ENCODE assay signal across 8 cellular contexts in genomic region chr11:20363149-20363499, GRCh38. TPM values are rescaled to one million over a fixed set of nuclear protein-coding genes. Genes with fewer than 3 reads are reported as not detected.
DNase-seq lines count a peak whose midpoint lies in the region; ATAC-seq, FAIRE-seq and TF ChIP-seq lines count a peak whose summit lies in the region.

No MANE protein-coding gene starts in this region.

- H4K5ac ChIP-seq in H9 (ENCODE audit: insufficient read length, low read depth, low read length) = no peak overlapping the region

- H3K4me1 ChIP-seq in H9 (ENCODE audit: insufficient read depth, low read length) (peaks cover 2% of the 10 kb centered on the region; the same call in 1 of the 2 replicates), K562 (replicated peaks in 1 of 2; ENCODE audit: control insufficient read depth in 2 of 2, insufficient read depth in 2 of 2, low read length in 2 of 2) (peaks cover 15 to 52% of the 10 kb centered on the region in 2 experiments), muscle layer of colon (ENCODE audit: insufficient read depth, low read length) (peaks cover 13% of the 10 kb centered on the region)

- H3K23ac ChIP-seq in H9 (ENCODE audit: insufficient read length, low read depth, low read length) = no peak overlapping the region

- TF ChIP-seq EP300 in K562 (IDR thresholded peaks at IDR 0.05; ENCODE audit: low read length) = no peak

- H3K36me3 ChIP-seq in K562 (ENCODE audit: control insufficient read depth, insufficient read depth, low read length) = peaks cover 4% of the 10 kb centered on the region; the same call in 2 of the 3 replicates
- H3K36me3 ChIP-seq in muscle layer of colon (ENCODE audit: insufficient read depth, low read length) = no peaks in the 10 kb centered on the region

- peaks cover 7% of the 10 kb centered on the region for H3K23me2 ChIP-seq in H9 (ENCODE audit: insufficient read length, low read depth, low read length, poor library complexity, severe bottlenecking)

- no peak overlapping the region for H3K56ac ChIP-seq in H9 (ENCODE audit: insufficient read length, low read depth, low read length)

- H3K36me3 Mint-ChIP-seq in H9 (ENCODE audit: insufficient read depth in 1 of 3, low read depth in 3 of 3) = peaks cover 0 to 4% (median 1%) of the 10 kb centered on the region in 3 experiments; a peak in 2 of 7 replicates

- no CpG with 5 or more reads among the region's 2 CpGs for WGBS in H9 (ENCODE audit: extremely low coverage, insufficient read length, low lambda C conversion rate)
- 51% methylated on average over 2 of the region's 2 CpGs for WGBS in K562 (ENCODE audit: insufficient coverage, low coverage, missing lambda C conversion rate)

- no peak overlapping the region for H2BK20ac ChIP-seq in H9 (ENCODE audit: low read depth, low read length, poor library complexity, severe bottlenecking)

- peak overlapping the region; percentile 65 to 80 for H3K4me3 Mint-ChIP-seq in H9

- no peak overlapping the region; a peak in 1 of 7 replicates for H3K27ac Mint-ChIP-seq in H9

- no peak overlapping the region for H2BK5ac ChIP-seq in H9 (ENCODE audit: insufficient read length, low read length)

- no peak overlapping the region for H3K14ac ChIP-seq in H9 (ENCODE audit: insufficient read depth, low read length)

- no TSS peak for BruUV-seq in K562 (replicated peaks; lab: Mats Ljungman, UMichigan)

- intact Hi-C loops in K562 (cut with micrococcal nuclease) = no loop called here

- FAIRE-seq in K562 (lab: Jason Lieb, UNC) = peak; percentile 52

- TF ChIP-seq CTCF in AG10803 (conservative IDR thresholded peaks at IDR 0.05; ENCODE audit: low read length) = no peak
- no peak for TF ChIP-seq CTCF in H9 (conservative IDR thresholded peaks at IDR 0.05)
- no peak for TF ChIP-seq CTCF in K562 (IDR thresholded peaks at IDR 0.05 in 2 of 3, conservative IDR thresholded peaks at IDR 0.05 in 1 of 3; ENCODE audit: insufficient read depth in 2 of 3, low read depth in 1 of 3, low read length in 3 of 3)
- no peak for TF ChIP-seq CTCF in GM10266 (IDR thresholded peaks at IDR 0.05; ENCODE audit: control insufficient read depth, insufficient read depth, low read depth, missing control alignments)

- no peak overlapping the region for H2BK15ac ChIP-seq in H9 (ENCODE audit: low read depth, low read length)

- ATAC-seq in K562 = no peak
- ATAC-seq in GM19455 (IDR thresholded peaks at IDR 0.05; ENCODE audit: unreplicated experiment) = no peak

- no peak for TF ChIP-seq POLR2A in K562 (conservative IDR thresholded peaks at IDR 0.05)

- peaks cover 9% of the 10 kb centered on the region; the same call in 1 of the 2 replicates for H3K27me3 ChIP-seq in H9 (ENCODE audit: insufficient read depth, low read length)
- no peaks in the 10 kb centered on the region for H3K27me3 ChIP-seq in K562 (ENCODE audit: control insufficient read depth in 2 of 2, insufficient read depth in 2 of 2, low read length in 2 of 2)
- no peaks in the 10 kb centered on the region for H3K27me3 ChIP-seq in muscle layer of colon (ENCODE audit: control insufficient read depth in 1 of 2, insufficient read depth in 2 of 2, low read length in 2 of 2)

- in situ Hi-C loops in K562 (cut with MboI) = no loop called here

- H3K4me1 Mint-ChIP-seq in H9 = peaks cover 21 to 23% of the 10 kb centered on the region in 2 experiments

- H3K4me3 ChIP-seq in AG10803 (ENCODE audit: low read length) (peak overlapping the region; percentile 70), K562 (no peak overlapping the region; the same call in 1 of the 2 replicates), muscle layer of colon (ENCODE audit: low read depth in 1 of 2, low read length in 2 of 2) (peak overlapping the region; percentile 68 to 84)

- H3K9me3 Mint-ChIP-seq in H9 = peaks cover 0 to 2% of the 10 kb centered on the region in 2 experiments; a peak in 1 of 5 replicates

- H3K9me3 ChIP-seq in H9 (ENCODE audit: control insufficient read depth, low read depth, low read length) (no peaks in the 10 kb centered on the region), K562 (replicated peaks; ENCODE audit: control insufficient read depth, insufficient read depth, low read depth, low read length) (no peaks in the 10 kb centered on the region), muscle layer of colon (ENCODE audit: low read length) (no peaks in the 10 kb centered on the region)

- CTCF ChIA-PET in K562 (lab: Yijun Ruan, JAX; ENCODE audit: low intra/inter-chr PET ratio) = no interaction called here

- H3K9ac ChIP-seq in H9 (ENCODE audit: extremely low read depth, insufficient read length, low read length) = no peak overlapping the region
- H3K9ac ChIP-seq in K562 (ENCODE audit: insufficient read depth in 1 of 2, low read depth in 2 of 2, low read length in 2 of 2) = peak overlapping the region; percentile 90 to 91; a peak in 3 of 4 replicates
- no peak overlapping the region for H3K9ac ChIP-seq in muscle layer of colon (ENCODE audit: low read length)

- no peak overlapping the region for H4K8ac ChIP-seq in H9 (replicated peaks; ENCODE audit: insufficient read length, low read depth, low read length)

- no peak overlapping the region for H3K18ac ChIP-seq in H9 (ENCODE audit: insufficient read length, low read depth, low read length)

- no peak for TF ChIP-seq RAD21 in K562 (CRISPR knock-in tag; conservative IDR thresholded peaks at IDR 0.05 in 1 of 2, IDR thresholded peaks at IDR 0.05 in 1 of 2)

- H3K4ac ChIP-seq in H9 (ENCODE audit: low read depth, low read length) = no peak overlapping the region

- no peak overlapping the region for H2BK120ac ChIP-seq in H9 (ENCODE audit: low read depth, low read length, poor library complexity, severe bottlenecking)

- H4K91ac ChIP-seq in H9 (ENCODE audit: insufficient read length, low read depth, low read length) = no peak overlapping the region

- peak overlapping the region; percentile 35 for H2AFZ ChIP-seq in H9 (ENCODE audit: low read length)
- peak overlapping the region; percentile 87 for H2AFZ ChIP-seq in K562 (ENCODE audit: low read depth, low read length)

- H3K4me2 ChIP-seq in H9 (ENCODE audit: insufficient read depth, insufficient read length, low read length) = peak overlapping the region; percentile 53
- peak overlapping the region; percentile 83 for H3K4me2 ChIP-seq in K562 (ENCODE audit: insufficient read depth, low read length)

- no peaks in the 10 kb centered on the region for H4K20me1 ChIP-seq in H9 (ENCODE audit: control insufficient read depth, insufficient read depth, insufficient read length)
- no peaks in the 10 kb centered on the region for H4K20me1 ChIP-seq in K562 (replicated peaks; ENCODE audit: control insufficient read depth, insufficient read depth, low read length)

- H3K27ac ChIP-seq in H9 (ENCODE audit: insufficient read length, low read depth, low read length) = no peak overlapping the region
- H3K27ac ChIP-seq in K562 (ENCODE audit: extremely low read depth, low read depth, low read length) = peak overlapping the region; percentile 91
- H3K27ac ChIP-seq in muscle layer of colon (ENCODE audit: low read depth, low read length) = no peak overlapping the region

- no peak for DNase-seq in AG10803 (ENCODE audit: low read depth)
- DNase-seq in H9 = no peak
- no peak for DNase-seq in K562 (ENCODE audit: extremely low read depth in 1 of 4, low spot score in 3 of 4)
- no peak for DNase-seq in HuH-7.5 (ENCODE audit: low spot score)
- DNase-seq in GM10266 (ENCODE audit: extremely low spot score) = no peak
- DNase-seq in activated CD4-positive, alpha-beta T cell treated with anti-CD3 and anti-CD28 coated beads for 48 hours = no peak

- H3K79me2 ChIP-seq in H9 (ENCODE audit: insufficient read depth, low read length) (no peaks in the 10 kb centered on the region), K562 (ENCODE audit: control insufficient read depth, insufficient read depth, low read length) (peaks cover 28% of the 10 kb centered on the region)

- H3K79me1 ChIP-seq in H9 (ENCODE audit: insufficient read depth, low read depth, low read length, poor library complexity, severe bottlenecking) = no peaks in the 10 kb centered on the region

- POLR2A ChIA-PET in K562 (lab: Yijun Ruan, JAX) = interaction anchor here (1.6 to 1.7 kb wide), 2 partner anchors 10 to 203 kb away, joined by 4 to 5 read pairs; no protein-coding TSS in a partner anchor

- peaks cover 30% of the 10 kb centered on the region for H3K27me3 Mint-ChIP-seq in H9 (ENCODE audit: low read depth)

- H3T11ph ChIP-seq in H9 (ENCODE audit: low read length) = no peak overlapping the region

- no peak overlapping the region for H2BK12ac ChIP-seq in H9 (ENCODE audit: insufficient read length, low read depth, low read length)

- H3K9me1 ChIP-seq in K562 (ENCODE audit: control insufficient read depth, insufficient read depth, low read length) = no peaks in the 10 kb centered on the region

- no peak overlapping the region for H2AK5ac ChIP-seq in H9 (ENCODE audit: insufficient read length, low read length)

RNA-seq across cellular contexts. Expression of gene HTATIP2, which starts 0.4 kb away (rescaled TPM):
- 32.8 and 33.6 TPM in 2 replicates for total RNA-seq in H9 (2021)
- total RNA-seq in K562 (2011; cell fraction: chromatin; rRNA removed; ENCODE audit: low replicate concordance) = 26.5 and 48.5 TPM in 2 replicates
- 24.3 and 26.2 TPM in 2 replicates for total RNA-seq in K562 (2011; cell fraction: nucleolus; rRNA removed)
- 35.4 and 42.0 TPM in 2 replicates for total RNA-seq in K562 (2011; cell fraction: nucleoplasm; rRNA removed)
- 49.6 and 59.9 TPM in 2 replicates for total RNA-seq in K562 (2014; rRNA removed)
- total RNA-seq in K562 (2014; rRNA removed; fragmentation: Illumina TruSeq; extraction: Trizol) = 57.4 and 63.7 TPM in 2 replicates
- 46.9 and 52.4 TPM in 2 replicates for total RNA-seq in K562 (2015; rRNA removed; fragmentation: Illumina TruSeq; extraction: Trizol)
- total RNA-seq in K562 (2021) = 45.7 and 48.3 TPM in 2 replicates
- 43.4 and 64.4 TPM in 2 replicates for polyA plus RNA-seq in K562 (2011; rRNA removed)
- polyA plus RNA-seq in K562 (2011; cell fraction: cytosol; rRNA removed) = 15.9 and 29.8 TPM in 2 replicates
- 23.9 and 34.4 TPM in 2 replicates for polyA plus RNA-seq in K562 (2011; cell fraction: nucleus; rRNA removed)
- 62.2 and 81.0 TPM in 2 replicates for polyA plus RNA-seq in K562 (2012)
- polyA plus RNA-seq in K562 (2014; fragmentation: Illumina TruSeq; extraction: Trizol) = 51.8 and 65.7 TPM in 2 replicates
- 10 to 100 TPM; 89.7 to 90.9 TPM for polyA plus RNA-seq in K562 (2014; fragmentation: Nextera tagmentation; extraction: Ambion mirVana)
- polyA plus RNA-seq in K562 (2014; rRNA removed) = 70.4 and 74.2 TPM in 2 replicates
- polyA minus RNA-seq in K562 (2011; rRNA and poly(A)+ RNA removed) = 49.7 and 57.3 TPM in 2 replicates
- polyA minus RNA-seq in K562 (2011; cell fraction: cytosol; rRNA and poly(A)+ RNA removed) = 9.2 and 21.1 TPM in 2 replicates
- 13.9 and 16.1 TPM in 2 replicates for polyA minus RNA-seq in K562 (2011; cell fraction: nucleus; rRNA and poly(A)+ RNA removed)

RNA-seq across cellular contexts. Expression of gene PRMT3, which starts 24.4 kb away (rescaled TPM):
- total RNA-seq in H9 (2021) (22.0 and 22.6 TPM in 2 replicates), K562 (2014; rRNA removed) (45.4 and 46.4 TPM in 2 replicates), K562 (2014; rRNA removed; fragmentation: Illumina TruSeq; extraction: Trizol) (55.8 and 64.1 TPM in 2 replicates), K562 (2015; rRNA removed; fragmentation: Illumina TruSeq; extraction: Trizol) (43.7 and 44.2 TPM in 2 replicates), K562 (2021) (43.2 and 44.7 TPM in 2 replicates)
- 37.6 and 85.1 TPM in 2 replicates for total RNA-seq in K562 (2011; cell fraction: chromatin; rRNA removed; ENCODE audit: low replicate concordance)
- 27.8 and 29.6 TPM in 2 replicates for total RNA-seq in K562 (2011; cell fraction: nucleolus; rRNA removed)
- 42.1 and 62.3 TPM in 2 replicates for total RNA-seq in K562 (2011; cell fraction: nucleoplasm; rRNA removed)
- polyA plus RNA-seq in K562 (2011; rRNA removed) (36.3 and 62.1 TPM in 2 replicates), K562 (2014; fragmentation: Illumina TruSeq; extraction: Trizol) (44.2 and 49.8 TPM in 2 replicates), K562 (2014; fragmentation: Nextera tagmentation; extraction: Ambion mirVana) (10 to 100 TPM; 24.0 to 35.3 TPM), K562 (2014; rRNA removed) (42.8 and 44.7 TPM in 2 replicates)
- polyA plus RNA-seq in K562 (2011; cell fraction: cytosol; rRNA removed) = 14.9 and 18.5 TPM in 2 replicates
- polyA plus RNA-seq in K562 (2011; cell fraction: nucleus; rRNA removed) = 20.7 and 29.0 TPM in 2 replicates
- 23.6 and 28.6 TPM in 2 replicates for polyA plus RNA-seq in K562 (2012)
- 64.1 and 76.2 TPM in 2 replicates for polyA minus RNA-seq in K562 (2011; rRNA and poly(A)+ RNA removed)
- polyA minus RNA-seq in K562 (2011; cell fraction: cytosol; rRNA and poly(A)+ RNA removed) = 11.9 and 27.8 TPM in 2 replicates
- 42.9 and 59.4 TPM in 2 replicates for polyA minus RNA-seq in K562 (2011; cell fraction: nucleus; rRNA and poly(A)+ RNA removed)

Comparison
In these comparisons a context has a peak if more than half of its experiments do, and no peak if none do; other contexts are left out.
1. H3K9ac ChIP-seq: peak in K562 (2 of 2); none in H9 (single experiment) and muscle layer of colon (single experiment).